Comparison of ENCODE assay signal across 8 cellular contexts in the genomic region with DNA sequence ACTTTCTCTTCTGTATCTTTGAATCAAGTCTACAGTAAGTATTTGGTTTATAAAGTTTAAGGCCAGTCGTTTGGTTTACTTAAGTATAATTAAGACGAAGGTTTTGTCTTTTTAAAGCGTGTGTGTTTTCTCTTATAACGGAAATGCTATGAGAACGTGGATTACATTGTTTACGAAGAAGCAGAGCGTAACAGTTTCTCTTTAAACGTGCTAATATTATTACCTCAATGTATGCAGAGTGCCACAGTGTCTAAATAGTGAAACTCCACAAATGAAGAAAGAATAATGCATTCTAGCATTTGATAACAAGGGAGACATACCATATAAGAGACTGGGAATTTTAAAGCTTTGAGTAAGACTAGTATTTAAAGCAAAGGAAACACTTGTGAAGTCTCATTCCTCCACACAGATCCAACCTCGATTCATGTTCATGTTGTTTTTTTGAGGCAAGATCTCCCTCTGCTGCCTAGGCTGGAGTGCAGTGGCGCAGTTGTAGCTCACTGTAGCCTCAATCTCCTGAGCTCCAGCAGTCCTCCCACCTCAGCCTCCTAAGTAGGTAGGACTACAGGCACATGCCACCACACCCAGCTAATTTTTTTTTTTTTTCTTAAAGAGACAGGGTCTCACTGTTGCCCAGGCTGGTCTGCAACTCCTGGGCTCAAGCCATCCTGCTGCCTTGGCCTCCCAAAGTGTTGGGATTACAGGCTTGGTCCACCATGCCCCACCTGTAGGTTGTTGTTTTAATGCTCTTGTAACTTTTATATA. TPM values are rescaled to one million over a fixed set of nuclear protein-coding genes. Genes with fewer than 3 reads are reported as not detected.
DNase-seq lines count a peak whose midpoint lies in the region; ATAC-seq and TF ChIP-seq lines count a peak whose summit lies in the region.

No MANE protein-coding gene starts in this region.

- H3K79me2 ChIP-seq in neural progenitor cell (ENCODE audit: low read depth) = peaks cover 67% of the 10 kb centered on the region

- TF ChIP-seq CTCF in epithelial cell of esophagus (IDR thresholded peaks at IDR 0.05; ENCODE audit: insufficient read depth, low read depth, low read length, missing control alignments) (peak; percentile 21), neural progenitor cell (IDR thresholded peaks at IDR 0.05) (no peak)

- no peaks in the 10 kb centered on the region for H3K36me3 ChIP-seq in neural progenitor cell

- ATAC-seq in HG02852 (IDR thresholded peaks at IDR 0.05; ENCODE audit: unreplicated experiment) (no peak), GM21360 (IDR thresholded peaks at IDR 0.05; ENCODE audit: unreplicated experiment) (no peak), GM21423 (IDR thresholded peaks at IDR 0.05; ENCODE audit: unreplicated experiment) (no peak)

- H3K36me3 Mint-ChIP-seq in neural progenitor cell = peaks cover 14% of the 10 kb centered on the region

- peak overlapping the region; percentile 90 for H3K4me3 Mint-ChIP-seq in neural progenitor cell

- peaks cover 22% of the 10 kb centered on the region for H3F3A ChIP-seq in neural progenitor cell (ENCODE audit: low read depth)

- peak overlapping the region; percentile 68 for H3K4me3 ChIP-seq in epithelial cell of esophagus (ENCODE audit: low read length)
- H3K4me3 ChIP-seq in neural progenitor cell = peak overlapping the region; percentile 97

- H3K4me2 ChIP-seq in neural progenitor cell = peak overlapping the region; percentile 96

- DNase-seq in EH (ENCODE audit: low read depth) (peak; percentile 61), LHCN-M2 (ENCODE audit: low read depth) (peak; percentile 61), epithelial cell of esophagus (ENCODE audit: low read depth) (peak; percentile 50), neural progenitor cell (ENCODE audit: low spot score) (peak; percentile 11)
- peak; percentile 9 to 12 for DNase-seq in activated CD4-positive, alpha-beta T cell treated with anti-CD3 and anti-CD28 coated beads for 4 hours

- peaks cover 20% of the 10 kb centered on the region for H3K4me1 Mint-ChIP-seq in neural progenitor cell

- H3K4me1 ChIP-seq in neural progenitor cell = peaks cover 12% of the 10 kb centered on the region

- H3K27me3 ChIP-seq in neural progenitor cell = no peaks in the 10 kb centered on the region

- H3K27ac Mint-ChIP-seq in neural progenitor cell = peak overlapping the region; percentile 10

- H3K9me3 Mint-ChIP-seq in neural progenitor cell = no peaks in the 10 kb centered on the region

- H3K27ac ChIP-seq in neural progenitor cell = no peak overlapping the region

- H3K27me3 Mint-ChIP-seq in neural progenitor cell (ENCODE audit: insufficient read depth, low read depth) = no peaks in the 10 kb centered on the region

- H4K20me1 ChIP-seq in neural progenitor cell (ENCODE audit: low read depth) = peaks cover 50% of the 10 kb centered on the region

- no peak overlapping the region for H2AFZ ChIP-seq in neural progenitor cell (replicated peaks)

- H3K9me3 ChIP-seq in neural progenitor cell (ENCODE audit: low read depth) = no peaks in the 10 kb centered on the region

- peak overlapping the region; percentile 73 for H3K9ac ChIP-seq in neural progenitor cell

RNA-seq across cellular contexts. Expression of gene USP42, which starts 1.6 kb away (rescaled TPM):
- total RNA-seq in LHCN-M2 (2014; rRNA removed) = 6.5 and 6.6 TPM in 2 replicates
- polyA plus RNA-seq in LHCN-M2 (2012) = 3.1 TPM
- total RNA-seq in neural progenitor cell (ENCODE audit: low replicate concordance) = 15.9 and 19.2 TPM in 2 replicates

RNA-seq across cellular contexts. Expression of gene EIF2AK1, which starts 47.3 kb away (rescaled TPM):
- total RNA-seq in LHCN-M2 (2014; rRNA removed) (133 and 138 TPM in 2 replicates), neural progenitor cell (ENCODE audit: low replicate concordance) (70.1 and 130 TPM in 2 replicates)
- polyA plus RNA-seq in LHCN-M2 (2012) = 49.6 TPM

Comparison
In these comparisons a context has a peak if more than half of its experiments do, and no peak if none do; other contexts are left out.
1. DNase-seq: peak in every context shown above with its lines; median percentile 61 in EH; 61 in LHCN-M2; 50 in epithelial cell of esophagus; 11 in neural progenitor cell; 10 in activated CD4-positive, alpha-beta T cell treated with anti-CD3 and anti-CD28 coated beads for 4 hours.